In genomic region chr5:177671035-177671754, GRCh38 we compare ENCODE assay signal across 8 cellular contexts.
A peak's percentile ranks its signal among the peaks of the same experiment; 100 is the strongest.
DNase-seq lines count a peak whose midpoint lies in the region; ATAC-seq and TF ChIP-seq lines count a peak whose summit lies in the region.
"Not testable (repeated sequence)": the region's sequence is repeated elsewhere in the genome, so short reads cannot be mapped to it uniquely, and the experiment has no call there.

No MANE protein-coding gene starts in this region.

- H3F3A ChIP-seq in PC-3 (ENCODE audit: low read length, unreplicated experiment); neural cell (ENCODE audit: insufficient read depth, low read length, poor library complexity, severe bottlenecking): not testable (repeated sequence)

- not testable (repeated sequence) for H3K9me2 ChIP-seq in PC-3 (replicated peaks; ENCODE audit: low read length); neural cell (ENCODE audit: insufficient read depth, low read length)

- not testable (repeated sequence) for H3K27ac Mint-ChIP-seq in activated naive CD8-positive, alpha-beta T cell

- H2AFZ ChIP-seq in PC-3 (ENCODE audit: low read length); neural cell (ENCODE audit: low read depth, low read length): not testable (repeated sequence)

- not testable (repeated sequence) for H3K79me2 ChIP-seq in PC-3 (ENCODE audit: low read length); neural cell (replicated peaks; ENCODE audit: insufficient read depth, low read length)

- DNase-seq in PC-3, aorta: not testable (repeated sequence)

- WGBS in gastroesophageal sphincter (ENCODE audit: low coverage in 1 of 2), 2 donors, result no CpG with 5 or more reads among the region's 37 CpGs
- 9 to 15% methylated on average over 6 to 7 of the region's 37 CpGs for WGBS in aorta, 2 donors

- intact Hi-C loops in PC-3 (cut with micrococcal nuclease); aorta (cut with DNase I): not testable (repeated sequence)

- not testable (repeated sequence) for H3K36me3 Mint-ChIP-seq in activated naive CD8-positive, alpha-beta T cell

- not testable (repeated sequence) for H3K4me2 ChIP-seq in PC-3 (ENCODE audit: low read length); neural cell (ENCODE audit: low read length)

- CTCF ChIA-PET in PC-3 (lab: Charles Lee), result not testable (repeated sequence)

- not testable (repeated sequence) for TF ChIP-seq CTCF in PC-3 (conservative IDR thresholded peaks at IDR 0.05; ENCODE audit: low read depth, low read length); gastroesophageal sphincter (IDR thresholded peaks at IDR 0.05); neural cell (IDR thresholded peaks at IDR 0.05; ENCODE audit: poor library complexity, severe bottlenecking)

- not testable (repeated sequence) for H3K9ac ChIP-seq in PC-3 (ENCODE audit: low read length); neural cell (ENCODE audit: low read length)

- H4K20me1 ChIP-seq in PC-3 (ENCODE audit: low read length); neural cell (ENCODE audit: insufficient read depth): not testable (repeated sequence)

- TF ChIP-seq RAD21 in neural cell (conservative IDR thresholded peaks at IDR 0.05), result not testable (repeated sequence)

- TF ChIP-seq EP300 in gastroesophageal sphincter (IDR thresholded peaks at IDR 0.05); neural cell (conservative IDR thresholded peaks at IDR 0.05; ENCODE audit: poor library complexity, severe bottlenecking): not testable (repeated sequence)

- not testable (repeated sequence) for H3K9me3 Mint-ChIP-seq in activated naive CD8-positive, alpha-beta T cell (ENCODE audit: low read depth)

- H3K9me3 ChIP-seq in PC-3 (ENCODE audit: low read length); gastroesophageal sphincter; neural cell (ENCODE audit: low read length); aorta (ENCODE audit: control insufficient read depth, low read length): not testable (repeated sequence)

- not testable (repeated sequence) for H3K27me3 Mint-ChIP-seq in activated naive CD8-positive, alpha-beta T cell

- not testable (repeated sequence) for H3K27me3 ChIP-seq in PC-3 (ENCODE audit: low read length); gastroesophageal sphincter; neural cell (ENCODE audit: insufficient read depth, low read depth, low read length); aorta (ENCODE audit: control insufficient read depth in 1 of 2, insufficient read depth in 2 of 2, low read length in 1 of 2)

- not testable (repeated sequence) for H3K4me3 ChIP-seq in PC-3 (ENCODE audit: low read length); aorta (ENCODE audit: low read length in 2 of 2)
- H3K4me3 ChIP-seq in gastroesophageal sphincter, result peak overlapping the region; percentile 42 to 55
- peak overlapping the region; percentile 50 for H3K4me3 ChIP-seq in neural cell (ENCODE audit: low read length)

- H3K27ac ChIP-seq in PC-3 (ENCODE audit: low read length); gastroesophageal sphincter; neural cell (ENCODE audit: low read length); aorta (ENCODE audit: low read depth in 1 of 2, low read length in 2 of 2): not testable (repeated sequence)

- BruUV-seq in PC-3 (replicated peaks; lab: Mats Ljungman, UMichigan), result TSS peak; percentile 73

- H3K4me1 ChIP-seq in PC-3 (ENCODE audit: insufficient read depth, low read length); gastroesophageal sphincter; aorta (ENCODE audit: control insufficient read depth in 1 of 2, insufficient read depth in 2 of 2, low read length in 2 of 2): not testable (repeated sequence)

- TF ChIP-seq POLR2A in gastroesophageal sphincter (IDR thresholded peaks at IDR 0.05), result not testable (repeated sequence)

- H3K36me3 ChIP-seq in PC-3 (ENCODE audit: low read depth, low read length); gastroesophageal sphincter; neural cell (ENCODE audit: insufficient read depth, low read length); aorta (ENCODE audit: control insufficient read depth in 1 of 2, insufficient read depth in 2 of 2, low read length in 1 of 2): not testable (repeated sequence)

- POLR2A ChIA-PET in PC-3 (lab: Charles Lee; ENCODE audit: unreplicated experiment), result not testable (repeated sequence)

- H3K4me3 Mint-ChIP-seq in activated naive CD8-positive, alpha-beta T cell, result peak overlapping the region; percentile 30

- ATAC-seq in GM18511 (IDR thresholded peaks at IDR 0.05; ENCODE audit: unreplicated experiment) (peak; percentile 37), GM21723 (IDR thresholded peaks at IDR 0.05; ENCODE audit: unreplicated experiment) (peak; percentile 40), HG03095 (IDR thresholded peaks at IDR 0.05; ENCODE audit: unreplicated experiment) (peak; percentile 15), PC-3 (peak; percentile 66), gastroesophageal sphincter (peak; percentile 66), aorta (ENCODE audit: low FRiP score) (peak; percentile 59)

- not testable (repeated sequence) for H3K4me1 Mint-ChIP-seq in activated naive CD8-positive, alpha-beta T cell (ENCODE audit: low read depth)

Comparison
In these comparisons a context has a peak if more than half of its experiments do, and no peak if none do; other contexts are left out.
1. ATAC-seq: peak in every context shown above with its lines; median percentile 66 in PC-3; 66 in gastroesophageal sphincter; 59 in aorta; 40 in GM21723; 37 in GM18511; 15 in HG03095.